8 cellular contexts compared by ENCODE assay signal in genomic region chr17:31093866-31094599, GRCh38. TPM values are rescaled to one million over a fixed set of nuclear protein-coding genes. Genes with fewer than 3 reads are reported as not detected.
DNase-seq lines count a peak whose midpoint lies in the region; ATAC-seq, FAIRE-seq and TF ChIP-seq lines count a peak whose summit lies in the region.

No MANE protein-coding gene starts in this region.

- H3K27ac Mint-ChIP-seq in Calu3 (ENCODE audit: unreplicated experiment) (no peak overlapping the region), chondrocyte (ENCODE audit: unreplicated experiment) (peak overlapping the region; percentile 91)
- peak overlapping the region in 8 of 9 donors; percentile 28 to 90 (median 68) for H3K27ac Mint-ChIP-seq in naive thymus-derived CD4-positive, alpha-beta T cell

- H3K4me1 Mint-ChIP-seq in Calu3 (ENCODE audit: low read depth, unreplicated experiment) (peaks cover 21% of the 10 kb centered on the region), chondrocyte (ENCODE audit: low read depth) (peaks cover 17% of the 10 kb centered on the region)
- H3K4me1 Mint-ChIP-seq in naive thymus-derived CD4-positive, alpha-beta T cell: peaks cover 10 to 19% (median 13%) of the 10 kb centered on the region in 7 donors

- H3K27me3 ChIP-seq in naive thymus-derived CD4-positive, alpha-beta T cell (ENCODE audit: control insufficient read depth in 2 of 2, insufficient read depth in 2 of 2, low read length in 2 of 2): no peaks in the 10 kb centered on the region

- no peak for TF ChIP-seq CTCF in Calu3 (IDR thresholded peaks at IDR 0.05; ENCODE audit: unreplicated experiment)
- TF ChIP-seq CTCF in chondrocyte (IDR thresholded peaks at IDR 0.05): no peak

- H3K27me3 Mint-ChIP-seq in Calu3 (ENCODE audit: unreplicated experiment) (no peaks in the 10 kb centered on the region), chondrocyte (ENCODE audit: low read depth) (no peaks in the 10 kb centered on the region)
- no peaks in the 10 kb centered on the region for H3K27me3 Mint-ChIP-seq in naive thymus-derived CD4-positive, alpha-beta T cell

- intact Hi-C loops in Calu3 (cut with micrococcal nuclease; ENCODE audit: unreplicated experiment): no loop called here
- intact Hi-C loops in naive thymus-derived CD4-positive, alpha-beta T cell (cut with micrococcal nuclease): loop anchor here (10.0 kb wide), 3 partner anchors 121 to 619 kb away; partner anchors contain the start of genes EVI2B (in 1 of the 2) and GOSR1 (in 1 of the 2)

- H3K36me3 Mint-ChIP-seq in Calu3 (ENCODE audit: insufficient read depth, unreplicated experiment): peaks cover 22% of the 10 kb centered on the region
- no peaks in the 10 kb centered on the region for H3K36me3 Mint-ChIP-seq in chondrocyte (ENCODE audit: low read depth)
- H3K36me3 Mint-ChIP-seq in naive thymus-derived CD4-positive, alpha-beta T cell: no peaks in the 10 kb centered on the region

- no peaks in the 10 kb centered on the region for H3K9me3 Mint-ChIP-seq in Calu3 (ENCODE audit: low read depth, unreplicated experiment)
- H3K9me3 Mint-ChIP-seq in chondrocyte (ENCODE audit: low read depth): no peaks in the 10 kb centered on the region
- no peaks in the 10 kb centered on the region for H3K9me3 Mint-ChIP-seq in naive thymus-derived CD4-positive, alpha-beta T cell

- H3K9me3 ChIP-seq in naive thymus-derived CD4-positive, alpha-beta T cell (ENCODE audit: control insufficient read depth in 2 of 3, low read length in 3 of 3): no peaks in the 10 kb centered on the region

- POLR2A ChIA-PET in naive thymus-derived CD4-positive, alpha-beta T cell (lab: Charles Lee): no interaction called here

- BruUV-seq in Calu3 (replicated peaks; lab: Mats Ljungman, UMichigan): TSS peak; percentile 58

- peak overlapping the region; percentile 71 for H3K4me3 ChIP-seq in naive thymus-derived CD4-positive, alpha-beta T cell (ENCODE audit: low read length)

- H3K4me3 Mint-ChIP-seq in Calu3 (ENCODE audit: low read depth, unreplicated experiment) (peak overlapping the region; percentile 81), chondrocyte (ENCODE audit: unreplicated experiment) (peak overlapping the region; percentile 90)
- H3K4me3 Mint-ChIP-seq in naive thymus-derived CD4-positive, alpha-beta T cell: peak overlapping the region; percentile 80 to 97 (median 91)

- ATAC-seq in naive thymus-derived CD4-positive, alpha-beta T cell: no peak
- ATAC-seq in HG03469 (IDR thresholded peaks at IDR 0.05; ENCODE audit: unreplicated experiment): no peak

- peak overlapping the region; percentile 76 for H3K27ac ChIP-seq in naive thymus-derived CD4-positive, alpha-beta T cell (ENCODE audit: low read depth, low read length)

- no peak for FAIRE-seq in RCC 7860 (lab: Jason Lieb, UNC)

- peaks cover 0 to 8% of the 10 kb centered on the region in 2 donors for H3K4me1 ChIP-seq in naive thymus-derived CD4-positive, alpha-beta T cell (ENCODE audit: control insufficient read depth in 2 of 2, insufficient read depth in 2 of 2, low read length in 2 of 2)

- DNase-seq in Calu3 (no peak), HuH-7 (ENCODE audit: low spot score) (peak; percentile 8), chondrocyte (ENCODE audit: low spot score) (no peak), NCI-H774 (lab: John Stamatoyannopoulos, UW) (no peak), RCC 7860 (ENCODE audit: low spot score) (no peak)
- peak in 4 of 9 donors; percentile 1 to 7 (median 2) for DNase-seq in naive thymus-derived CD4-positive, alpha-beta T cell
- no peak for DNase-seq in activated CD8-positive, alpha-beta memory T cell treated with anti-CD3 and anti-CD28 coated beads, Interleukin-2, amount 50 U/mL, for 48 hours

- H3K36me3 ChIP-seq in naive thymus-derived CD4-positive, alpha-beta T cell (ENCODE audit: control insufficient read depth in 2 of 3, insufficient read depth in 3 of 3, low read length in 3 of 3): peaks cover 0 to 9% (median 0%) of the 10 kb centered on the region in 3 experiments

- CTCF ChIA-PET in Calu3 (lab: Charles Lee): interaction anchor here (0.5 to 0.8 kb wide), 2 partner anchors 21 to 33 kb away, joined by 3 to 4 read pairs; no protein-coding TSS in a partner anchor
- CTCF ChIA-PET in naive thymus-derived CD4-positive, alpha-beta T cell (lab: Charles Lee): no interaction called here

RNA-seq across cellular contexts. Expression of gene NF1, which starts 0.7 kb away (rescaled TPM):
- 61.5 and 64.7 TPM in 2 replicates for total RNA-seq in Calu3 (2022)
- total RNA-seq in chondrocyte: 41.6 to 63.9 TPM (median 48.2 TPM) in 3 replicates
- total RNA-seq in naive thymus-derived CD4-positive, alpha-beta T cell: 10 to 100 TPM; 18.8 to 32.4 (median 21.2) TPM
- polyA plus RNA-seq in naive thymus-derived CD4-positive, alpha-beta T cell: 10 to 100 TPM; 12.5 to 12.7 TPM
